ENCODE assay signal across 16 cellular contexts in the genomic region with DNA sequence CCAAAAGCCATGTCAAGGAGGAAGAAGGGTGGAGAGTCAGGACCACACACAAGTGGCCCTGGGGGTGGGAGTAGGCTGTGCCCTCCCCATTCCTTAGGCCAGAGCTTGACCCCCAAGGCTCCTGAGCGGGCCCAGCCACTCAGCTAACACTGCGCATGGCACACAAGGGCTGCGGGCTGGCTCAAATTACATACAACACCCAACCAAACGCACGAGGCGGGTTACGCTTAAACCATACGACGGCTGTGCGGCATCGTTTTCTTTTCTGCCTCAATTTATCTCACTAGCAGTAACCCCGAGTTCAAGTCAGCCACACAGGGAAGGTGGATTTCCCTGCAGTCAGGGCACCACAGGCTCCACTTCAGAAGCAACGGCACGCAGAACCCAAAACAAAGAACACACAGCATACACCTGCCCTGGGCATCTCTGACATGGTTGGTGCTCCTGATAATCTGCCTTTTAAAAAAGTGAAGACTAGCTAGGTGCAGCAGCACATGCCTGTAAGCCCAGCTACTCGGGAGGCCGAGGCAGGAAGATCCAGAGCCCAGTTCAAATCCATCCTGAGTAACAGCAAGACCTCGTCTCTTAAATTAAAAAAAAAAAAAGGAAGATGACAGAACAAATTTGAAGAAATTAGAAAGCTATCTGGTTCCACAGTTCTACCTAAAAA. TPM values are rescaled to one million over a fixed set of nuclear protein-coding genes. Genes with fewer than 3 reads are reported as not detected.
DNase-seq lines count a peak whose midpoint lies in the region; ATAC-seq and TF ChIP-seq lines count a peak whose summit lies in the region.
"Had no signal": no experiment of that assay in that cellular context is flagged by ENCODE, and none has a peak within 500 bp of the region (broad histone marks: within the 10 kb centered on the region; RNA-seq: fewer than 3 reads in every experiment).

No MANE protein-coding gene starts in this region.

- H3K36me3 Mint-ChIP-seq in brain (no peaks in the 10 kb centered on the region), neural crest cell (ENCODE audit: low read depth) (no peaks in the 10 kb centered on the region)

- peaks cover 11% of the 10 kb centered on the region for H3K27me3 Mint-ChIP-seq in brain
- H3K27me3 Mint-ChIP-seq in neural crest cell (ENCODE audit: low read depth): no peaks in the 10 kb centered on the region

- WGBS in SK-N-SH (ENCODE audit: low lambda C conversion rate): 95% methylated on average over 15 of the region's 17 CpGs
- WGBS in esophagus squamous epithelium, 2 donors: 84 to 91% methylated on average over 16 to 17 of the region's 17 CpGs

- H3K27ac ChIP-seq in SK-N-SH (ENCODE audit: low read depth in 2 of 2, low read length in 1 of 2): no peak overlapping the region
- H3K27ac ChIP-seq in esophagus squamous epithelium: no peak overlapping the region
- H3K27ac ChIP-seq: tibial artery had no signal

- POLR2A ChIA-PET in SK-N-SH (lab: Yijun Ruan, JAX): no interaction called here

- no peak for TF ChIP-seq CTCF in SK-N-SH (IDR thresholded peaks at IDR 0.05)
- no peak for TF ChIP-seq CTCF in brain (conservative IDR thresholded peaks at IDR 0.05)
- no peak for TF ChIP-seq CTCF in neural crest cell (conservative IDR thresholded peaks at IDR 0.05)
- no peak for TF ChIP-seq CTCF in esophagus squamous epithelium (IDR thresholded peaks at IDR 0.05)

- TF ChIP-seq POLR2A in esophagus squamous epithelium (IDR thresholded peaks at IDR 0.05): no peak

- H3K27ac Mint-ChIP-seq in brain (no peak overlapping the region), neural crest cell (ENCODE audit: unreplicated experiment) (no peak overlapping the region)

- no peaks in the 10 kb centered on the region for H3K9me3 Mint-ChIP-seq in brain
- no peaks in the 10 kb centered on the region for H3K9me3 Mint-ChIP-seq in neural crest cell
- H3K9me3 Mint-ChIP-seq: H9 had no signal

- CTCF ChIA-PET in SK-N-SH (lab: Yijun Ruan, JAX): interaction anchor here (1.3 to 4.8 kb wide), 2 partner anchors 58 to 187 kb away, joined by 4 to 22 read pairs; a partner anchor contains a TSS

- H3K27me3 ChIP-seq in SK-N-SH (ENCODE audit: insufficient read depth) (no peaks in the 10 kb centered on the region), H7 (ENCODE audit: control insufficient read depth, insufficient read depth, low read length) (no peaks in the 10 kb centered on the region), esophagus squamous epithelium (no peaks in the 10 kb centered on the region)
- H3K27me3 ChIP-seq: tibial artery had no signal

- no peak for ATAC-seq in SK-N-SH treated with all-trans-retinoic acid at 6 μM for 48 hours
- ATAC-seq: right cardiac atrium had no signal

- no peak for TF ChIP-seq RAD21 in SK-N-SH (IDR thresholded peaks at IDR 0.05; ENCODE audit: low read length)

- H3K4me3 ChIP-seq in SK-N-SH (ENCODE audit: low read depth in 2 of 2, low read length in 1 of 2) (no peak overlapping the region), H7 (ENCODE audit: insufficient read depth, low read depth, low read length) (no peak overlapping the region), esophagus squamous epithelium (no peak overlapping the region)
- H3K4me3 ChIP-seq: tibial artery had no signal

- intact Hi-C loops in esophagus squamous epithelium (cut with DNase I): no loop called here

- H3K4me3 Mint-ChIP-seq in brain (peak overlapping the region in 4 of 5 experiments; percentile 8 to 46 (median 43)), neural crest cell (peak overlapping the region; percentile 68)

- H3K4me1 ChIP-seq in SK-N-SH (ENCODE audit: control insufficient read depth in 1 of 2, insufficient read depth in 2 of 2, low read depth in 1 of 2, low read length in 1 of 2): peaks cover 5 to 21% of the 10 kb centered on the region in 2 experiments; a peak in 3 of 4 replicates
- H3K4me1 ChIP-seq in esophagus squamous epithelium: peaks cover 30 to 77% (median 38%) of the 10 kb centered on the region in 3 donors

- H4K20me1 ChIP-seq in SK-N-SH (ENCODE audit: insufficient read depth): peaks cover 62% of the 10 kb centered on the region

- H3K9me3 ChIP-seq in SK-N-SH (no peaks in the 10 kb centered on the region), esophagus squamous epithelium (no peaks in the 10 kb centered on the region)
- H3K9me3 ChIP-seq: tibial artery had no signal

- no peaks in the 10 kb centered on the region for H3K9me2 ChIP-seq in SK-N-SH

- H3K9ac ChIP-seq in SK-N-SH: no peak overlapping the region

- H3K36me3 ChIP-seq in SK-N-SH (replicated peaks in 1 of 2; ENCODE audit: control insufficient read depth in 1 of 2, insufficient read depth in 2 of 2, low read length in 1 of 2) (no peaks in the 10 kb centered on the region), H7 (replicated peaks; ENCODE audit: control insufficient read depth, insufficient read depth, low read length) (no peaks in the 10 kb centered on the region), esophagus squamous epithelium (no peaks in the 10 kb centered on the region)
- H3K36me3 ChIP-seq: tibial artery had no signal

- H3K4me2 ChIP-seq in SK-N-SH: no peak overlapping the region

- H2AFZ ChIP-seq in SK-N-SH (ENCODE audit: low read depth): no peak overlapping the region

- peak; percentile 5 for DNase-seq in SK-N-SH
- DNase-seq in H7: peak; percentile 15
- no peak for DNase-seq in neural crest cell (ENCODE audit: low read depth, low spot score)
- no peak for DNase-seq in esophagus squamous epithelium (lab: John Stamatoyannopoulos, UW)
- no peak for DNase-seq in effector CD8-positive, alpha-beta T cell (lab: John Stamatoyannopoulos, UW)
- DNase-seq in NCI-H345 (lab: John Stamatoyannopoulos, UW): no peak
- DNase-seq: activated CD8-positive, alpha-beta memory T cell treated with anti-CD3 and anti-CD28 coated beads, Interleukin-2, amount 50 U/mL, for 4 hours; amniotic stem cell; H9; NCI-H2081 treated with DMSO at 0.1 percent for 48 hours; NCI-H526 treated with DMSO at 0.1 percent for 48 hours; stimulated activated CD4-positive, alpha-beta T cell treated with anti-CD3 and anti-CD28 coated beads, Interleukin-1b, Interleukin-23, amount 100 ng/mL, for 48 hours had no signal

- no peak for TF ChIP-seq EP300 in SK-N-SH (IDR thresholded peaks at IDR 0.05; ENCODE audit: borderline replicate concordance in 1 of 2, low read depth in 1 of 2, low read length in 1 of 2)

- peaks cover 77% of the 10 kb centered on the region for H3K79me2 ChIP-seq in SK-N-SH (ENCODE audit: insufficient read depth)

- H3F3A ChIP-seq in SK-N-SH (replicated peaks; ENCODE audit: insufficient read depth): peaks cover 5% of the 10 kb centered on the region

- H3K4me1 Mint-ChIP-seq in brain (peaks cover 56% of the 10 kb centered on the region), neural crest cell (peaks cover 36% of the 10 kb centered on the region)

TF ChIP-seq in SK-N-SH, 30 proteins besides CTCF, POLR2A, EP300 and RAD21 (continues in another document):
- no peak for TF ChIP-seq NRF1 (IDR thresholded peaks at IDR 0.05; ENCODE audit: low read depth, low read length)

TF ChIP-seq in SK-N-SH treated with all-trans-retinoic acid at 6 μM for 48 hours, 23 proteins besides CTCF, POLR2A, EP300 and RAD21 (continues in another document):
- TF ChIP-seq CSDC2 (CRISPR knock-in tag; IDR thresholded peaks at IDR 0.05): no peak
- no peak for TF ChIP-seq PPARA (CRISPR knock-in tag; IDR thresholded peaks at IDR 0.05; ENCODE audit: borderline replicate concordance)
- TF ChIP-seq ZFP30 (CRISPR knock-in tag; IDR thresholded peaks at IDR 0.05): no peak
- TF ChIP-seq ARNTL (CRISPR knock-in tag; IDR thresholded peaks at IDR 0.05; ENCODE audit: borderline replicate concordance, low read depth): no peak
- TF ChIP-seq TCF4 (CRISPR knock-in tag; IDR thresholded peaks at IDR 0.05; ENCODE audit: borderline replicate concordance): no peak

RNA-seq across cellular contexts. Expression of a gene that starts 2.9 kb away (rescaled TPM):
- 35.9 and 36.1 TPM in 2 replicates for polyA plus RNA-seq in SK-N-SH (2012; rRNA removed)
- 11.0 and 18.2 TPM in 2 replicates for polyA plus RNA-seq in SK-N-SH (2012; cell fraction: cytosol; rRNA removed)
- polyA plus RNA-seq in SK-N-SH (2012; cell fraction: nucleus; rRNA removed): 131 and 150 TPM in 2 replicates
- total RNA-seq in H7 (2014; rRNA removed; shearing (Covaris generic)): 77.4 and 85.1 TPM in 2 replicates
- 71.3 TPM for polyA plus RNA-seq in brain (ENCODE audit: insufficient read depth, low read depth, low replicate concordance)
- total RNA-seq in neural crest cell: 83.4 and 87.7 TPM in 2 replicates
- total RNA-seq in esophagus squamous epithelium: 10 to 100 TPM; 70.6 to 97.8 (median 80.7) TPM

RNA-seq across cellular contexts. Expression of a gene that starts 3.0 kb away (rescaled TPM):
- 43.1 and 54.2 TPM in 2 replicates for polyA plus RNA-seq in SK-N-SH (2012; rRNA removed)
- polyA plus RNA-seq in SK-N-SH (2012; cell fraction: cytosol; rRNA removed): 12.9 and 16.8 TPM in 2 replicates
- 280 and 427 TPM in 2 replicates for polyA plus RNA-seq in SK-N-SH (2012; cell fraction: nucleus; rRNA removed)
- 6.5 and 8.4 TPM in 2 replicates for total RNA-seq in H7 (2014; rRNA removed; shearing (Covaris generic))
- 61.5 TPM for polyA plus RNA-seq in brain (ENCODE audit: insufficient read depth, low read depth, low replicate concordance)
- total RNA-seq in neural crest cell: 15.2 and 22.1 TPM in 2 replicates
- total RNA-seq in esophagus squamous epithelium: 10 to 100 TPM in 3 of 4 donors, 1 to 10 TPM in 1; 8.4 to 22.9 (median 19.7) TPM

RNA-seq across cellular contexts. Expression of a gene that starts 44.1 kb away (rescaled TPM):
- polyA plus RNA-seq in SK-N-SH (2012; rRNA removed) (10.9 and 11.5 TPM in 2 replicates), brain (ENCODE audit: insufficient read depth, low read depth, low replicate concordance) (4.4 TPM)
- polyA plus RNA-seq in SK-N-SH (2012; cell fraction: cytosol; rRNA removed): 3.3 and 6.8 TPM in 2 replicates
- 50.0 and 64.3 TPM in 2 replicates for polyA plus RNA-seq in SK-N-SH (2012; cell fraction: nucleus; rRNA removed)
- 19.4 and 26.7 TPM in 2 replicates for total RNA-seq in H7 (2014; rRNA removed; shearing (Covaris generic))
- total RNA-seq in neural crest cell (15.0 and 15.7 TPM in 2 replicates), esophagus squamous epithelium (10 to 100 TPM in 2 of 4 donors, 1 to 10 TPM in 2; 9.5 to 12.0 (median 10.7) TPM)

RNA-seq across cellular contexts. Expression of a gene that starts 57.6 kb away (rescaled TPM):
- polyA plus RNA-seq in SK-N-SH (2012; rRNA removed) (24.4 and 32.1 TPM in 2 replicates), brain (ENCODE audit: insufficient read depth, low read depth, low replicate concordance) (3.6 TPM)
- polyA plus RNA-seq in SK-N-SH (2012; cell fraction: cytosol; rRNA removed): 5.1 and 7.1 TPM in 2 replicates
- 333 and 514 TPM in 2 replicates for polyA plus RNA-seq in SK-N-SH (2012; cell fraction: nucleus; rRNA removed)
- 4.6 TPM in 2 replicates for total RNA-seq in H7 (2014; rRNA removed; shearing (Covaris generic))
- total RNA-seq in neural crest cell (16.4 and 18.0 TPM in 2 replicates), esophagus squamous epithelium (10 to 100 TPM in 2 of 4 donors, 1 to 10 TPM in 2; 4.3 to 20.5 (median 14.1) TPM)

Comparison
In these comparisons a context has a peak if more than half of its experiments do, and no peak if none do; other contexts are left out.
1. DNase-seq: peak in SK-N-SH (single experiment) and H7 (single experiment); none in neural crest cell (single experiment), esophagus squamous epithelium (single experiment), effector CD8-positive, alpha-beta T cell (single experiment) and NCI-H345 (single experiment).